8 cellular contexts compared by ENCODE assay signal in genomic region chr14:61561657-61562276, GRCh38.
DNase-seq lines count a peak whose midpoint lies in the region; ATAC-seq, FAIRE-seq and TF ChIP-seq lines count a peak whose summit lies in the region.

No MANE protein-coding gene starts in this region.

- H3K4me1 Mint-ChIP-seq in activated CD8-positive, alpha-beta T cell treated with anti-CD3 and anti-CD28 coated beads for 36 hours (ENCODE audit: low read depth), result peaks cover 59% of the 10 kb centered on the region
- peaks cover 49% of the 10 kb centered on the region for H3K4me1 Mint-ChIP-seq in activated CD8-positive, alpha-beta T cell treated with anti-CD3 and anti-CD28 coated beads, Interleukin-2, amount 10 ng/mL, durations not matched to agents 7 days and 5 days (ENCODE audit: low read depth)
- peaks cover 51% of the 10 kb centered on the region for H3K4me1 Mint-ChIP-seq in activated CD4-positive, alpha-beta memory T cell treated with anti-CD3 and anti-CD28 coated beads, Interleukin-2, amount 10 ng/mL, durations not matched to agents 7 days and 5 days

- peaks cover 17% of the 10 kb centered on the region for H3K36me3 Mint-ChIP-seq in activated CD8-positive, alpha-beta T cell treated with anti-CD3 and anti-CD28 coated beads for 36 hours (ENCODE audit: low read depth)
- H3K36me3 Mint-ChIP-seq in activated CD8-positive, alpha-beta T cell treated with anti-CD3 and anti-CD28 coated beads, Interleukin-2, amount 10 ng/mL, durations not matched to agents 7 days and 5 days (ENCODE audit: low read depth), result peaks cover 20% of the 10 kb centered on the region
- H3K36me3 Mint-ChIP-seq in activated CD4-positive, alpha-beta memory T cell treated with anti-CD3 and anti-CD28 coated beads, Interleukin-2, amount 10 ng/mL, durations not matched to agents 7 days and 5 days (ENCODE audit: low read depth), result peaks cover 11% of the 10 kb centered on the region

- no peaks in the 10 kb centered on the region for H3K27me3 Mint-ChIP-seq in activated CD8-positive, alpha-beta T cell treated with anti-CD3 and anti-CD28 coated beads for 36 hours
- H3K27me3 Mint-ChIP-seq in activated CD8-positive, alpha-beta T cell treated with anti-CD3 and anti-CD28 coated beads, Interleukin-2, amount 10 ng/mL, durations not matched to agents 7 days and 5 days (ENCODE audit: low read depth), result no peaks in the 10 kb centered on the region
- H3K27me3 Mint-ChIP-seq in activated CD4-positive, alpha-beta memory T cell treated with anti-CD3 and anti-CD28 coated beads, Interleukin-2, amount 10 ng/mL, durations not matched to agents 7 days and 5 days, result no peaks in the 10 kb centered on the region

- no peaks in the 10 kb centered on the region for H3K9me3 ChIP-seq in left ventricle myocardium inferior (replicated peaks)
- H3K9me3 ChIP-seq in small intestine (ENCODE audit: control insufficient read depth, low read depth), result no peaks in the 10 kb centered on the region

- DNase-seq in activated CD8-positive, alpha-beta T cell treated with anti-CD3 and anti-CD28 coated beads for 36 hours, result no peak
- no peak for DNase-seq in activated CD8-positive, alpha-beta T cell treated with anti-CD3 and anti-CD28 coated beads, Interleukin-2, amount 10 ng/mL, durations not matched to agents 7 days and 5 days
- DNase-seq in activated CD4-positive, alpha-beta memory T cell treated with anti-CD3 and anti-CD28 coated beads, Interleukin-2, amount 10 ng/mL, durations not matched to agents 7 days and 5 days, result no peak
- DNase-seq in left ventricle myocardium inferior, result peak; percentile 51
- peak; percentile 73 for DNase-seq in small intestine
- DNase-seq in mesenteric fat pad (ENCODE audit: low spot score), result no peak
- DNase-seq in NCI-H774 (lab: John Stamatoyannopoulos, UW), result no peak
- no peak for DNase-seq in activated T-cell treated with anti-CD3 and anti-CD28 coated beads, Interleukin-2, amount 50 U/mL, for 48 hours

- peaks cover 5% of the 10 kb centered on the region for H3K9me3 Mint-ChIP-seq in activated CD8-positive, alpha-beta T cell treated with anti-CD3 and anti-CD28 coated beads for 36 hours
- H3K9me3 Mint-ChIP-seq in activated CD8-positive, alpha-beta T cell treated with anti-CD3 and anti-CD28 coated beads, Interleukin-2, amount 10 ng/mL, durations not matched to agents 7 days and 5 days (ENCODE audit: insufficient read depth), result peaks cover 5% of the 10 kb centered on the region
- peaks cover 8% of the 10 kb centered on the region for H3K9me3 Mint-ChIP-seq in activated CD4-positive, alpha-beta memory T cell treated with anti-CD3 and anti-CD28 coated beads, Interleukin-2, amount 10 ng/mL, durations not matched to agents 7 days and 5 days

- H3K4me3 ChIP-seq in left ventricle myocardium inferior (no peak overlapping the region), small intestine (ENCODE audit: low read depth in 1 of 2, low read length in 2 of 2) (no peak overlapping the region)

- peak overlapping the region; percentile 82 for H3K27ac ChIP-seq in left ventricle myocardium inferior (replicated peaks)
- peak overlapping the region; percentile 24 to 92 for H3K27ac ChIP-seq in small intestine (ENCODE audit: low read depth in 1 of 2, low read length in 1 of 2)

- WGBS in small intestine, 3 donors, result 57 to 63% (median 59%) methylated on average over 8 of the region's 8 CpGs

- H3K36me3 ChIP-seq in left ventricle myocardium inferior (no peaks in the 10 kb centered on the region), small intestine (ENCODE audit: control insufficient read depth in 2 of 2, insufficient read depth in 2 of 2, low read length in 2 of 2) (no peaks in the 10 kb centered on the region)

- no peak for TF ChIP-seq CTCF in activated CD8-positive, alpha-beta T cell treated with anti-CD3 and anti-CD28 coated beads for 36 hours (IDR thresholded peaks at IDR 0.05)
- TF ChIP-seq CTCF in left ventricle myocardium inferior (IDR thresholded peaks at IDR 0.05; ENCODE audit: borderline replicate concordance), result no peak

- FAIRE-seq in small intestine (lab: Jason Lieb, UNC), result no peak

- H3K27ac Mint-ChIP-seq in activated CD8-positive, alpha-beta T cell treated with anti-CD3 and anti-CD28 coated beads for 36 hours, result peak overlapping the region; percentile 2
- H3K27ac Mint-ChIP-seq in activated CD8-positive, alpha-beta T cell treated with anti-CD3 and anti-CD28 coated beads, Interleukin-2, amount 10 ng/mL, durations not matched to agents 7 days and 5 days, result no peak overlapping the region
- H3K27ac Mint-ChIP-seq in activated CD4-positive, alpha-beta memory T cell treated with anti-CD3 and anti-CD28 coated beads, Interleukin-2, amount 10 ng/mL, durations not matched to agents 7 days and 5 days, result peak overlapping the region; percentile 65

- intact Hi-C loops in activated CD8-positive, alpha-beta T cell treated with anti-CD3 and anti-CD28 coated beads for 36 hours (cut with micrococcal nuclease), result no loop called here
- intact Hi-C loops in left ventricle myocardium inferior (cut with micrococcal nuclease), result no loop called here

- H3K4me3 Mint-ChIP-seq in activated CD8-positive, alpha-beta T cell treated with anti-CD3 and anti-CD28 coated beads for 36 hours, result no peak overlapping the region
- no peak overlapping the region for H3K4me3 Mint-ChIP-seq in activated CD8-positive, alpha-beta T cell treated with anti-CD3 and anti-CD28 coated beads, Interleukin-2, amount 10 ng/mL, durations not matched to agents 7 days and 5 days
- no peak overlapping the region for H3K4me3 Mint-ChIP-seq in activated CD4-positive, alpha-beta memory T cell treated with anti-CD3 and anti-CD28 coated beads, Interleukin-2, amount 10 ng/mL, durations not matched to agents 7 days and 5 days

- POLR2A ChIA-PET in activated CD8-positive, alpha-beta T cell treated with anti-CD3 and anti-CD28 coated beads for 36 hours (lab: Charles Lee), result interaction anchor here (0.8 to 1.5 kb wide), 2 partner anchors 9 to 158 kb away, joined by 3 to 4 read pairs; no protein-coding TSS in a partner anchor
- POLR2A ChIA-PET in activated CD8-positive, alpha-beta T cell treated with anti-CD3 and anti-CD28 coated beads, Interleukin-2, amount 10 ng/mL, durations not matched to agents 7 days and 5 days (lab: Charles Lee), result no interaction called here
- POLR2A ChIA-PET in activated CD4-positive, alpha-beta memory T cell treated with anti-CD3 and anti-CD28 coated beads, Interleukin-2, amount 10 ng/mL, durations not matched to agents 7 days and 5 days (lab: Charles Lee), result interaction anchor here (0.6 to 2.2 kb wide), 5 partner anchors 9 to 37 kb away, joined by 3 to 17 read pairs (median 4); no protein-coding TSS in a partner anchor

- CTCF ChIA-PET in activated CD8-positive, alpha-beta T cell treated with anti-CD3 and anti-CD28 coated beads for 36 hours (lab: Charles Lee), result interaction anchor here (0.9 to 1.4 kb wide), 3 partner anchors 12 to 173 kb away, joined by 3 to 5 read pairs (median 4); no protein-coding TSS in a partner anchor
- CTCF ChIA-PET in activated CD8-positive, alpha-beta T cell treated with anti-CD3 and anti-CD28 coated beads, Interleukin-2, amount 10 ng/mL, durations not matched to agents 7 days and 5 days (lab: Charles Lee), result interaction anchor here (2.0 kb wide), 1 partner anchor 8 kb away, joined by 6 read pairs; no protein-coding TSS in a partner anchor
- CTCF ChIA-PET in activated CD4-positive, alpha-beta memory T cell treated with anti-CD3 and anti-CD28 coated beads, Interleukin-2, amount 10 ng/mL, durations not matched to agents 7 days and 5 days (lab: Charles Lee), result interaction anchor here (1.2 to 1.5 kb wide), 2 partner anchors 15 to 24 kb away, joined by 3 read pairs; no protein-coding TSS in a partner anchor

- ATAC-seq in activated CD8-positive, alpha-beta T cell treated with anti-CD3 and anti-CD28 coated beads for 36 hours, result no peak
- no peak for ATAC-seq in activated CD8-positive, alpha-beta T cell treated with anti-CD3 and anti-CD28 coated beads, Interleukin-2, amount 10 ng/mL, durations not matched to agents 7 days and 5 days

- H3K4me1 ChIP-seq in left ventricle myocardium inferior (peaks cover 54% of the 10 kb centered on the region), small intestine (ENCODE audit: control insufficient read depth in 2 of 2, insufficient read depth in 1 of 2, low read depth in 1 of 2, low read length in 1 of 2) (peaks cover 5 to 33% of the 10 kb centered on the region in 2 donors)

- H3K27me3 ChIP-seq in left ventricle myocardium inferior (ENCODE audit: low read depth) (no peaks in the 10 kb centered on the region), small intestine (ENCODE audit: control insufficient read depth in 2 of 2, insufficient read depth in 2 of 2, low read length in 2 of 2) (no peaks in the 10 kb centered on the region)

Comparison
In these comparisons a context has a peak if more than half of its experiments do, and no peak if none do; other contexts are left out.
1. DNase-seq: peak in left ventricle myocardium inferior (single experiment) and small intestine (single experiment); none in activated CD8-positive, alpha-beta T cell treated with anti-CD3 and anti-CD28 coated beads for 36 hours (single experiment), activated CD8-positive, alpha-beta T cell treated with anti-CD3 and anti-CD28 coated beads, Interleukin-2, amount 10 ng/mL, durations not matched to agents 7 days and 5 days (single experiment), activated CD4-positive, alpha-beta memory T cell treated with anti-CD3 and anti-CD28 coated beads, Interleukin-2, amount 10 ng/mL, durations not matched to agents 7 days and 5 days (single experiment), mesenteric fat pad (single experiment), NCI-H774 (single experiment) and activated T-cell treated with anti-CD3 and anti-CD28 coated beads, Interleukin-2, amount 50 U/mL, for 48 hours (0 of 2).